ENCODE assay signal across 9 cellular contexts in the genomic region with DNA sequence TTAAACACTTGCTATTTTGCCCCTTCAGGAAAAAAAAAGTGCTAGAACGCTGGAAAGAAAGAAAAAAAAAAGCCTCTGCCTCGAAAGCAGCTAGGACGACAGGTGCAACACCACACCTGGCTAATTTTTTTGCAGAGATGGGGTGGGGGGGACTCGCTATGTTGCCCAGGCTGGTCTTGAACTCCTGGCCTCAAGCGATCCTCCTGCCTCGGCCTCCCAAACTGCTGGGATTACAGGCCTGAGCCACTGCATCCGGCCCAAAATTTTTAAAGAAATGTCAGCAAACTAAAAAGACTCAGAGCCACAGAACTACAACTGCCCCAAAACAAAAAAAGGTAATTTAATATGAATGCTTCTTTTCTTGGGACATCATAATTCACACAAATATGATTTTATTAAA. TPM values are rescaled to one million over a fixed set of nuclear protein-coding genes. Genes with fewer than 3 reads are reported as not detected.
DNase-seq lines count a peak whose midpoint lies in the region; ATAC-seq and TF ChIP-seq lines count a peak whose summit lies in the region.
"Had no signal": no experiment of that assay in that cellular context is flagged by ENCODE, and none has a peak within 500 bp of the region (broad histone marks: within the 10 kb centered on the region; RNA-seq: fewer than 3 reads in every experiment).

No MANE protein-coding gene starts in this region.

- H3K27me3 Mint-ChIP-seq in activated CD8-positive, alpha-beta memory T cell treated with anti-CD3 and anti-CD28 coated beads, Interleukin-2, amount 10 ng/mL, durations not matched to agents 7 days and 5 days: peaks cover 20% of the 10 kb centered on the region

- H3K36me3 Mint-ChIP-seq in activated CD8-positive, alpha-beta memory T cell treated with anti-CD3 and anti-CD28 coated beads, Interleukin-2, amount 10 ng/mL, durations not matched to agents 7 days and 5 days: no peaks in the 10 kb centered on the region

- peaks cover 16% of the 10 kb centered on the region for H3K4me1 Mint-ChIP-seq in activated CD8-positive, alpha-beta memory T cell treated with anti-CD3 and anti-CD28 coated beads, Interleukin-2, amount 10 ng/mL, durations not matched to agents 7 days and 5 days

- CTCF ChIA-PET in activated CD8-positive, alpha-beta memory T cell treated with anti-CD3 and anti-CD28 coated beads, Interleukin-2, amount 10 ng/mL, durations not matched to agents 7 days and 5 days (lab: Charles Lee): no interaction called here

- TF ChIP-seq POLR2A in spleen (IDR thresholded peaks at IDR 0.05): no peak

- intact Hi-C loops in spleen (cut with DNase I; ENCODE audit: low total_unique reads): no loop called here

- H3K4me3 Mint-ChIP-seq in activated CD8-positive, alpha-beta memory T cell treated with anti-CD3 and anti-CD28 coated beads, Interleukin-2, amount 10 ng/mL, durations not matched to agents 7 days and 5 days: peak overlapping the region; percentile 9

- TF ChIP-seq CTCF in WI38 (IDR thresholded peaks at IDR 0.05; ENCODE audit: low read depth, low read length) (no peak), fibroblast of villous mesenchyme (IDR thresholded peaks at IDR 0.05; ENCODE audit: insufficient read depth, low read depth, low read length) (no peak), spleen (IDR thresholded peaks at IDR 0.05 in 8 of 11, conservative IDR thresholded peaks at IDR 0.05 in 3 of 11) (no peak)

- H3K4me1 ChIP-seq in spleen: peaks cover 18 to 55% (median 42%) of the 10 kb centered on the region in 6 donors

- peaks cover 0 to 8% (median 0%) of the 10 kb centered on the region in 7 donors for H3K27me3 ChIP-seq in spleen (replicated peaks in 1 of 7)
- H3K27me3 ChIP-seq: vagina had no signal

- no peaks in the 10 kb centered on the region for H3K9me3 Mint-ChIP-seq in activated CD8-positive, alpha-beta memory T cell treated with anti-CD3 and anti-CD28 coated beads, Interleukin-2, amount 10 ng/mL, durations not matched to agents 7 days and 5 days (ENCODE audit: low read depth)

- H3K27ac Mint-ChIP-seq in activated CD8-positive, alpha-beta memory T cell treated with anti-CD3 and anti-CD28 coated beads, Interleukin-2, amount 10 ng/mL, durations not matched to agents 7 days and 5 days: no peak overlapping the region

- H3K4me3 ChIP-seq in WI38 (ENCODE audit: low read depth, low read length) (peak overlapping the region; percentile 85), fibroblast of villous mesenchyme (ENCODE audit: low read depth, low read length) (peak overlapping the region; percentile 86), spleen (peak overlapping the region in 5 of 8 donors; percentile 74 to 81 (median 78))

- DNase-seq in activated CD8-positive, alpha-beta memory T cell treated with anti-CD3 and anti-CD28 coated beads, Interleukin-2, amount 10 ng/mL, durations not matched to agents 7 days and 5 days: no peak
- DNase-seq in activated CD8-positive, alpha-beta memory T cell treated with anti-CD3 and anti-CD28 coated beads, Interleukin-2, amount 50 U/mL, for 48 hours: no peak
- DNase-seq in fibroblast of villous mesenchyme (ENCODE audit: low read depth) (no peak), spleen (no peak), SIG-M5 (lab: John Stamatoyannopoulos, UW) (no peak), SHP77 treated with DMSO at 0.1 percent for 48 hours (lab: John Stamatoyannopoulos, UW) (no peak)

- WGBS in spleen, 5 donors: 81 to 92% (median 89%) methylated on average over 7 of the region's 7 CpGs

- no peak for ATAC-seq in activated CD8-positive, alpha-beta memory T cell treated with anti-CD3 and anti-CD28 coated beads, Interleukin-2, amount 10 ng/mL, durations not matched to agents 7 days and 5 days
- ATAC-seq in HG03095 (IDR thresholded peaks at IDR 0.05; ENCODE audit: unreplicated experiment): no peak

- peak overlapping the region in 5 of 8 donors; percentile 86 to 89 (median 86) for H3K27ac ChIP-seq in spleen

- H3K36me3 ChIP-seq in spleen: no peaks in the 10 kb centered on the region
- H3K36me3 ChIP-seq: vagina had no signal

- H3K9me3 ChIP-seq in spleen: no peaks in the 10 kb centered on the region
- H3K9me3 ChIP-seq: vagina had no signal

RNA-seq across cellular contexts. Expression of gene DOCK7, which starts 1.4 kb away (rescaled TPM):
- 1 to 10 TPM; 6.6 to 7.5 TPM for total RNA-seq in activated CD8-positive, alpha-beta memory T cell treated with anti-CD3 and anti-CD28 coated beads, Interleukin-2, amount 10 ng/mL, durations not matched to agents 7 days and 5 days
- total RNA-seq in fibroblast of villous mesenchyme (153 and 177 TPM in 2 replicates), spleen (10 to 100 TPM; 25.2 to 48.3 (median 34.3) TPM)
- 1 to 10 TPM; 3.3 to 7.5 (median 3.4) TPM for polyA plus RNA-seq in spleen
